ENCODE assay signal across 32 cellular contexts in the genomic region with DNA sequence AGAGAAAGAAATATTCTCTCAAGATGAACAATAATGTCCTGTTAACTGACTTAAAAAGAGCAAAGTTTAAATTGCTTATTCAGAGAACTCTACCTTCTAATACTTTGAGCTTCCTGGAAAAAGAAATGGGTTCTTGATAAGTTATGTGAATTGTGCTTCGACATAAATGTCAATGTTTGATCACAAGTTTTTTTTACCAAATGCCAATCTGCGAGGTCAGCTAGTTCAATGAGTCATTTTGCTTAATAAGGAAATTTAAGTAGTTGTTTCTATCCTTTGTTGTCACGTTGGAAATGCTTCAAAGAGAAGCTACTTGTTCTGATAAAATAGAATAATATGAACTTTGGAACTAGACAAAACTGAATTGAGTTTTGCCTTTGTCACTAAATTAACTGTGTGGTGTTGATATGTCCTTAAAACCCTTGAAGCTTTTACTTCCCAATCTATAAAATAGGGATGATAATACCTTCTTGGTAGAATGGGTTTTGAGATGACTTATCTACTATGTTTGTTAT.
A peak's percentile ranks its signal among the peaks of the same experiment; 100 is the strongest.
DNase-seq lines count a peak whose midpoint lies in the region; ATAC-seq, FAIRE-seq and TF ChIP-seq lines count a peak whose summit lies in the region.
"Had no signal": no experiment of that assay in that cellular context is flagged by ENCODE, and none has a peak within 500 bp of the region (broad histone marks: within the 10 kb centered on the region; RNA-seq: fewer than 3 reads in every experiment).

No MANE protein-coding gene starts in this region.

- intact Hi-C loops in mucosa of descending colon (cut with DNase I, micrococcal nuclease), result no loop called here
- intact Hi-C loops in ovary (cut with DNase I), result no loop called here

- H3K4me2 ChIP-seq in astrocyte (ENCODE audit: low read length) (no peak overlapping the region), hepatocyte (no peak overlapping the region)

- no peak overlapping the region for H3K4me3 Mint-ChIP-seq in astrocyte (ENCODE audit: unreplicated experiment)
- H3K4me3 Mint-ChIP-seq: activated CD4-positive, alpha-beta T cell treated with anti-CD3 and anti-CD28 coated beads for 36 hours; activated CD8-positive, alpha-beta T cell treated with anti-CD3 and anti-CD28 coated beads for 36 hours; activated naive CD4-positive, alpha-beta T cell treated with anti-CD3 and anti-CD28 coated beads for 36 hours; brain; CD14-positive monocyte; naive B cell had no signal

- no peak overlapping the region for H2AFZ ChIP-seq in astrocyte (ENCODE audit: low read depth, low read length)
- H2AFZ ChIP-seq in hepatocyte, result no peak overlapping the region

- no peak overlapping the region for H3K4me3 ChIP-seq in astrocyte (ENCODE audit: insufficient read depth, low read depth, low read length)
- no peak overlapping the region for H3K4me3 ChIP-seq in hepatocyte
- no peak overlapping the region for H3K4me3 ChIP-seq in mucosa of descending colon
- no peak overlapping the region for H3K4me3 ChIP-seq in ovary
- H3K4me3 ChIP-seq: dorsolateral prefrontal cortex, psoas muscle, SK-N-MC had no signal

- H3K9me3 ChIP-seq in astrocyte (ENCODE audit: insufficient read depth, low read depth, low read length) (peaks cover 3% of the 10 kb centered on the region), hepatocyte (ENCODE audit: low read depth) (no peaks in the 10 kb centered on the region), mucosa of descending colon (peaks cover 13% of the 10 kb centered on the region), ovary (no peaks in the 10 kb centered on the region)
- H3K9me3 ChIP-seq: neutrophil, psoas muscle had no signal

- WGBS in hepatocyte (ENCODE audit: low lambda C conversion rate, missing lambda C conversion rate), result 56% methylated on average over 3 of the region's 3 CpGs
- 67 to 70% (median 67%) methylated on average over 3 of the region's 3 CpGs for WGBS in ovary, 3 donors

- H3K27ac ChIP-seq in 22Rv1 (peak overlapping the region; percentile 19), astrocyte (ENCODE audit: low read depth, low read length) (no peak overlapping the region), hepatocyte (peak overlapping the region; percentile 29), ovary (no peak overlapping the region)
- H3K27ac ChIP-seq: dorsolateral prefrontal cortex, neutrophil, psoas muscle, SK-N-MC had no signal

- TF ChIP-seq CTCF in 22Rv1 (IDR thresholded peaks at IDR 0.05) (no peak), astrocyte (IDR thresholded peaks at IDR 0.05; ENCODE audit: insufficient read depth, low read depth, low read length) (no peak), hepatocyte (IDR thresholded peaks at IDR 0.05; ENCODE audit: poor library complexity) (no peak), mucosa of descending colon (IDR thresholded peaks at IDR 0.05) (no peak), ovary (IDR thresholded peaks at IDR 0.05) (no peak)

- H3K9me3 Mint-ChIP-seq in astrocyte (ENCODE audit: unreplicated experiment), result peaks cover 20% of the 10 kb centered on the region

- ATAC-seq in mucosa of descending colon, result peak; percentile 65
- ATAC-seq in GM19452 (IDR thresholded peaks at IDR 0.05; ENCODE audit: unreplicated experiment), result no peak
- ATAC-seq: activated CD4-positive, alpha-beta T cell treated with anti-CD3 and anti-CD28 coated beads for 36 hours; activated CD8-positive, alpha-beta T cell treated with anti-CD3 and anti-CD28 coated beads for 36 hours; psoas muscle had no signal

- H3K36me3 ChIP-seq in astrocyte (ENCODE audit: insufficient read depth, low read length), result no peaks in the 10 kb centered on the region
- H3K36me3 ChIP-seq in hepatocyte (replicated peaks; ENCODE audit: insufficient read depth, low read depth), result no peaks in the 10 kb centered on the region
- no peaks in the 10 kb centered on the region for H3K36me3 ChIP-seq in mucosa of descending colon (ENCODE audit: low read depth)
- H3K36me3 ChIP-seq in ovary, result no peaks in the 10 kb centered on the region
- H3K36me3 ChIP-seq: neutrophil had no signal

- H3K27ac Mint-ChIP-seq in astrocyte (ENCODE audit: unreplicated experiment), result peak overlapping the region; percentile 29
- H3K27ac Mint-ChIP-seq: activated CD4-positive, alpha-beta T cell treated with anti-CD3 and anti-CD28 coated beads for 36 hours; activated CD8-positive, alpha-beta T cell treated with anti-CD3 and anti-CD28 coated beads for 36 hours; activated naive CD4-positive, alpha-beta T cell treated with anti-CD3 and anti-CD28 coated beads for 36 hours; brain; CD14-positive monocyte; naive B cell had no signal

- no peaks in the 10 kb centered on the region for H3K9me2 ChIP-seq in hepatocyte (replicated peaks; ENCODE audit: insufficient read depth)

- no peaks in the 10 kb centered on the region for H3K27me3 ChIP-seq in astrocyte (ENCODE audit: insufficient read depth, low read length)
- H3K27me3 ChIP-seq in hepatocyte, result no peaks in the 10 kb centered on the region
- H3K27me3 ChIP-seq in ovary, result no peaks in the 10 kb centered on the region
- H3K27me3 ChIP-seq: dorsolateral prefrontal cortex, neutrophil had no signal

- FAIRE-seq in astrocyte (lab: Jason Lieb, UNC), result no peak
- FAIRE-seq: endometrium had no signal

- H3K4me1 ChIP-seq in astrocyte (ENCODE audit: insufficient read depth, low read length) (no peaks in the 10 kb centered on the region), hepatocyte (ENCODE audit: insufficient read depth) (no peaks in the 10 kb centered on the region), mucosa of descending colon (ENCODE audit: low read depth) (peaks cover 7% of the 10 kb centered on the region), ovary (ENCODE audit: insufficient read depth) (no peaks in the 10 kb centered on the region)
- H3K4me1 ChIP-seq: psoas muscle had no signal

- H3K79me2 ChIP-seq in astrocyte (ENCODE audit: insufficient read depth, low read length) (no peaks in the 10 kb centered on the region), hepatocyte (no peaks in the 10 kb centered on the region)

- TF ChIP-seq EP300 in ovary (IDR thresholded peaks at IDR 0.05), result no peak

- H4K20me1 ChIP-seq in astrocyte (ENCODE audit: insufficient read depth, low read length) (no peaks in the 10 kb centered on the region), hepatocyte (ENCODE audit: insufficient read depth, poor library complexity, severe bottlenecking) (no peaks in the 10 kb centered on the region)

- H3K9ac ChIP-seq in astrocyte (ENCODE audit: low read length), result no peak overlapping the region

- DNase-seq in astrocyte (ENCODE audit: low read depth) (no peak), hepatocyte (ENCODE audit: low spot score) (peak; percentile 25), mucosa of descending colon (no peak), inferior parietal cortex (ENCODE audit: extremely low spot score) (no peak), ovary (no peak)
- no peak for DNase-seq in activated T-cell treated with anti-CD3 and anti-CD28 coated beads, Interleukin-2, amount 50 U/mL, for 1 hour
- DNase-seq: activated CD4-positive, alpha-beta T cell treated with anti-CD3 and anti-CD28 coated beads for 36 hours; activated CD8-positive, alpha-beta memory T cell treated with anti-CD3 and anti-CD28 coated beads, Interleukin-2, amount 50 U/mL, for 48 hours; activated CD8-positive, alpha-beta T cell treated with anti-CD3 and anti-CD28 coated beads for 36 hours; activated naive CD4-positive, alpha-beta T cell treated with anti-CD3 and anti-CD28 coated beads for 36 hours; cerebellar nuclear complex; DMS79 treated with DMSO at 0.1 percent for 48 hours; dorsolateral prefrontal cortex; GDM1; hippocampal formation; naive B cell; NCI-H1092 treated with DMSO at 0.1 percent for 48 hours; NCI-H1694 treated with DMSO at 0.1 percent for 48 hours; NCI-H2171 treated with DMSO at 0.1 percent for 48 hours; NCI-H510A treated with DMSO at 0.1 percent for 48 hours; psoas muscle; stimulated activated CD4-positive, alpha-beta T cell treated with anti-CD3 and anti-CD28 coated beads, Interleukin-15, amount 100 ng/mL, for 24 hours; stimulated activated CD4-positive, alpha-beta T cell treated with anti-CD3 and anti-CD28 coated beads, Interleukin-4, amount 100 ng/mL, for 4 hours; substantia nigra; trophoblast cell had no signal

- no peak for TF ChIP-seq POLR2A in ovary (IDR thresholded peaks at IDR 0.05)

- no peaks in the 10 kb centered on the region for H3K27me3 Mint-ChIP-seq in astrocyte (ENCODE audit: low read depth, unreplicated experiment)
- H3K27me3 Mint-ChIP-seq: activated CD4-positive, alpha-beta T cell treated with anti-CD3 and anti-CD28 coated beads for 36 hours; activated CD8-positive, alpha-beta T cell treated with anti-CD3 and anti-CD28 coated beads for 36 hours had no signal

- peaks cover 6% of the 10 kb centered on the region for H3K4me1 Mint-ChIP-seq in astrocyte (ENCODE audit: low read depth, unreplicated experiment)
- H3K4me1 Mint-ChIP-seq: activated CD4-positive, alpha-beta T cell treated with anti-CD3 and anti-CD28 coated beads for 36 hours; brain; CD14-positive monocyte; naive B cell had no signal

- peaks cover 6% of the 10 kb centered on the region for H3K36me3 Mint-ChIP-seq in astrocyte (ENCODE audit: low read depth, unreplicated experiment)
- H3K36me3 Mint-ChIP-seq: CD14-positive monocyte, naive B cell had no signal

Comparison
In these comparisons a context has a peak if more than half of its experiments do, and no peak if none do; other contexts are left out.
1. H3K27ac ChIP-seq: peak in 22Rv1 (single experiment) and hepatocyte (single experiment); none in astrocyte (single experiment) and ovary (0 of 2).